22 cellular contexts compared by ENCODE assay signal in the genomic region with DNA sequence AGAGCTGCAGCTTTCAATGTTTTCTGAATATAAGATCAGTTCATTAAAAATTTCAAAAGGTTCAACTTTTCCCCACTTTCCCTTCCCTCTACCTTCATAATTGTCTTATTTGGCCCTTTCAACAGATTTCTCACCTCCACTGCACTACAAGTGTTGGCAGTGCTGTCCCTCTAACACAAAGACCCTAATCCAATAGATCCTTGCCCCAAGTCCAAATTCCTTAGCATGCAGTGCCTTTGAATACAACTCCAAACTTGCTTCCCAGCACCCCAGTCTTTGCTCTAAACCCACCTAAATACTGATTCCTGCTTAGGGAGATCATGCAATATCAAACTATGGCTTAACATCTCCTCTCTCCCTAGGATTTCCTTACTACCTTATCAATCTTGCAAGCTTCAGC.
"Had no signal": no experiment of that assay in that cellular context is flagged by ENCODE, and none has a peak within 500 bp of the region (broad histone marks: within the 10 kb centered on the region; RNA-seq: fewer than 3 reads in every experiment).

No MANE protein-coding gene starts in this region.

- H3K4me1 ChIP-seq: colonic mucosa had no signal

- H3K36me3 ChIP-seq: colonic mucosa, heart left ventricle, left lung, lower lobe of right lung, pancreas, sigmoid colon, tibial artery, upper lobe of right lung, vagina had no signal

- H3K27me3 ChIP-seq: colonic mucosa, heart left ventricle, left lung, pancreas, sigmoid colon, tibial artery, upper lobe of right lung, vagina had no signal

- H3K4me3 ChIP-seq: colonic mucosa, heart left ventricle, left lung, lower lobe of right lung, pancreas, psoas muscle, sigmoid colon, skin epidermis, tibial artery, upper lobe of right lung, vagina had no signal

- ATAC-seq: left lung; lower lobe of right lung; natural killer cell treated with Interleukin-12 subunit alpha and Interleukin-12 subunit beta and Interleukin-15 and Interleukin-18, amount 100 ng/mL, for 72 hours; pancreas; psoas muscle; stimulated activated effector memory CD8-positive, alpha-beta T cell treated with anti-CD3 and anti-CD28 coated beads, Interleukin-12 subunit alpha, Interleukin-12 subunit beta, amount 100 ng/mL, for 72 hours; upper lobe of right lung had no signal

- H3K27ac ChIP-seq: colonic mucosa, heart left ventricle, left lung, lower lobe of right lung, pancreas, psoas muscle, sigmoid colon, skin epidermis, tibial artery, upper lobe of right lung, vagina had no signal

- DNase-seq: colonic mucosa; dermis blood vessel endothelial cell; heart left ventricle; hippocampal formation; kidney glomerular epithelial cell; left lung; lower lobe of right lung; midbrain; occipital lobe; pancreas; psoas muscle; retina; sigmoid colon; stimulated activated CD8-positive, alpha-beta memory T cell treated with anti-CD3 and anti-CD28 coated beads, Interleukin-4, amount 100 ng/mL, for 48 hours; tibial artery; upper lobe of right lung had no signal

- H3K9me3 ChIP-seq: colonic mucosa, left lung, lower lobe of right lung, pancreas, psoas muscle, sigmoid colon, tibial artery, upper lobe of right lung, vagina had no signal

- FAIRE-seq: frontal cortex, islet of Langerhans, pancreas had no signal
